8 cellular contexts compared by ENCODE assay signal in genomic region chr19:10419646-10420443, GRCh38. TPM values are rescaled to one million over a fixed set of nuclear protein-coding genes. Genes with fewer than 3 reads are reported as not detected.
DNase-seq lines count a peak whose midpoint lies in the region; ATAC-seq and TF ChIP-seq lines count a peak whose summit lies in the region.

No MANE protein-coding gene starts in this region.

- ATAC-seq in HG02642 (IDR thresholded peaks at IDR 0.05; ENCODE audit: poor library complexity, unreplicated experiment): no peak

- H3K4me3 Mint-ChIP-seq in activated naive CD4-positive, alpha-beta T cell treated with anti-CD3 and anti-CD28 coated beads for 36 hours: peak overlapping the region; percentile 71
- peak overlapping the region; percentile 91 for H3K4me3 Mint-ChIP-seq in stimulated activated naive CD8-positive, alpha-beta T cell treated with anti-CD3 and anti-CD28 coated beads, Interleukin-15, Interleukin-2, amounts not matched to agents 100 ng/mL and 50 ng/mL, for 24 hours

- peaks cover 61% of the 10 kb centered on the region for H3K27me3 Mint-ChIP-seq in activated naive CD4-positive, alpha-beta T cell treated with anti-CD3 and anti-CD28 coated beads for 36 hours (ENCODE audit: low read depth)
- peaks cover 44% of the 10 kb centered on the region for H3K27me3 Mint-ChIP-seq in stimulated activated naive CD8-positive, alpha-beta T cell treated with anti-CD3 and anti-CD28 coated beads, Interleukin-15, Interleukin-2, amounts not matched to agents 100 ng/mL and 50 ng/mL, for 24 hours

- H3K27ac ChIP-seq in iPS DF 6.9 (ENCODE audit: low read length) (no peak overlapping the region), RWPE1 (no peak overlapping the region)

- peaks cover 39% of the 10 kb centered on the region for H3K27me3 ChIP-seq in iPS DF 6.9 (ENCODE audit: control insufficient read depth, insufficient read depth, low read length)

- TF ChIP-seq CTCF in AG09309 (IDR thresholded peaks at IDR 0.05; ENCODE audit: control insufficient read depth, insufficient read depth, low read depth, low read length, missing control alignments): no peak
- TF ChIP-seq CTCF in GM12875 (IDR thresholded peaks at IDR 0.05; ENCODE audit: borderline replicate concordance, insufficient read depth, low read depth, low read length): no peak
- no peak for TF ChIP-seq CTCF in RWPE1 (conservative IDR thresholded peaks at IDR 0.05; ENCODE audit: low read depth)

- no peaks in the 10 kb centered on the region for H3K36me3 ChIP-seq in iPS DF 6.9 (ENCODE audit: control insufficient read depth, insufficient read depth, low read length)

- H3K4me3 ChIP-seq in AG09309 (ENCODE audit: control insufficient read depth, low read depth, low read length): peak overlapping the region; percentile 59
- H3K4me3 ChIP-seq in GM12875 (ENCODE audit: low read depth, low read length): peak overlapping the region; percentile 83
- peak overlapping the region; percentile 56; the same call in 1 of the 2 replicates for H3K4me3 ChIP-seq in iPS DF 6.9 (ENCODE audit: low read length)

- POLR2A ChIA-PET in RWPE1 (lab: Yijun Ruan, JAX; ENCODE audit: low non-redundant PET): no interaction called here

- no peaks in the 10 kb centered on the region for H3K9me3 Mint-ChIP-seq in activated naive CD4-positive, alpha-beta T cell treated with anti-CD3 and anti-CD28 coated beads for 36 hours
- no peaks in the 10 kb centered on the region for H3K9me3 Mint-ChIP-seq in stimulated activated naive CD8-positive, alpha-beta T cell treated with anti-CD3 and anti-CD28 coated beads, Interleukin-15, Interleukin-2, amounts not matched to agents 100 ng/mL and 50 ng/mL, for 24 hours

- H3K27ac Mint-ChIP-seq in activated naive CD4-positive, alpha-beta T cell treated with anti-CD3 and anti-CD28 coated beads for 36 hours: peak overlapping the region; percentile 2
- H3K27ac Mint-ChIP-seq in stimulated activated naive CD8-positive, alpha-beta T cell treated with anti-CD3 and anti-CD28 coated beads, Interleukin-15, Interleukin-2, amounts not matched to agents 100 ng/mL and 50 ng/mL, for 24 hours: peak overlapping the region; percentile 98

- WGBS in iPS DF 6.9 (ENCODE audit: insufficient coverage, insufficient read length): no CpG with 5 or more reads among the region's 61 CpGs

- DNase-seq in AG09309 (ENCODE audit: low read depth): no peak
- peak; percentile 30 for DNase-seq in NCI-H748 treated with DMSO at 0.1 percent for 48 hours (lab: John Stamatoyannopoulos, UW)
- peak; percentile 65 for DNase-seq in activated naive CD4-positive, alpha-beta T cell treated with anti-CD3 and anti-CD28 coated beads for 36 hours
- DNase-seq in iPS DF 6.9 (ENCODE audit: low read depth, low spot score): no peak
- DNase-seq in RWPE1 (ENCODE audit: low spot score): no peak

- peaks cover 11% of the 10 kb centered on the region for H3K4me1 ChIP-seq in iPS DF 6.9 (ENCODE audit: control insufficient read depth, insufficient read depth, low read length)

- H3K4me1 Mint-ChIP-seq in activated naive CD4-positive, alpha-beta T cell treated with anti-CD3 and anti-CD28 coated beads for 36 hours (ENCODE audit: low read depth): peaks cover 59% of the 10 kb centered on the region
- H3K4me1 Mint-ChIP-seq in stimulated activated naive CD8-positive, alpha-beta T cell treated with anti-CD3 and anti-CD28 coated beads, Interleukin-15, Interleukin-2, amounts not matched to agents 100 ng/mL and 50 ng/mL, for 24 hours (ENCODE audit: low read depth): peaks cover 72% of the 10 kb centered on the region

- CTCF ChIA-PET in activated naive CD4-positive, alpha-beta T cell treated with anti-CD3 and anti-CD28 coated beads for 36 hours (lab: Charles Lee): interaction anchor here (0.6 to 7.9 kb wide), 3 partner anchors 15 to 44 kb away, joined by 3 to 142 read pairs (median 22); partner anchors contain the start of gene CDC37
- CTCF ChIA-PET in RWPE1 (lab: Yijun Ruan, JAX): interaction anchor here (0.6 to 1.7 kb wide), 3 partner anchors 18 to 87 kb away, joined by 3 to 4 read pairs (median 4); no protein-coding TSS in a partner anchor

- no peaks in the 10 kb centered on the region for H3K9me3 ChIP-seq in iPS DF 6.9 (ENCODE audit: control insufficient read depth, insufficient read depth, low read length)

- no peaks in the 10 kb centered on the region for H3K36me3 Mint-ChIP-seq in activated naive CD4-positive, alpha-beta T cell treated with anti-CD3 and anti-CD28 coated beads for 36 hours (ENCODE audit: low read depth)
- no peaks in the 10 kb centered on the region for H3K36me3 Mint-ChIP-seq in stimulated activated naive CD8-positive, alpha-beta T cell treated with anti-CD3 and anti-CD28 coated beads, Interleukin-15, Interleukin-2, amounts not matched to agents 100 ng/mL and 50 ng/mL, for 24 hours (ENCODE audit: low read depth)

- intact Hi-C loops in activated naive CD4-positive, alpha-beta T cell treated with anti-CD3 and anti-CD28 coated beads for 36 hours (cut with micrococcal nuclease): loop anchor here (5.0 to 10.0 kb wide), 3 partner anchors 147 to 315 kb away; partner anchors contain the start of genes ANGPTL6, CDKN2D, ILF3 and KRI1

RNA-seq across cellular contexts. Expression of gene PDE4A, which starts 0.5 kb away (rescaled TPM):
- 1 to 10 TPM; 5.5 TPM for total RNA-seq in activated naive CD4-positive, alpha-beta T cell treated with anti-CD3 and anti-CD28 coated beads for 36 hours

RNA-seq across cellular contexts. Expression of gene CDC37, which starts 16.5 kb away (rescaled TPM):
- 100 to 1,000 TPM; 158 to 164 TPM for total RNA-seq in activated naive CD4-positive, alpha-beta T cell treated with anti-CD3 and anti-CD28 coated beads for 36 hours

RNA-seq across cellular contexts. Expression of gene TYK2, which starts 39.5 kb away (rescaled TPM):
- 100 to 1,000 TPM; 175 to 190 TPM for total RNA-seq in activated naive CD4-positive, alpha-beta T cell treated with anti-CD3 and anti-CD28 coated beads for 36 hours

Comparison
In these comparisons a context has a peak if more than half of its experiments do, and no peak if none do; other contexts are left out.
1. DNase-seq: peak in NCI-H748 treated with DMSO at 0.1 percent for 48 hours (single experiment) and activated naive CD4-positive, alpha-beta T cell treated with anti-CD3 and anti-CD28 coated beads for 36 hours (single experiment); none in AG09309 (single experiment), iPS DF 6.9 (single experiment) and RWPE1 (single experiment).
2. Peak in every context shown above with its lines, with median percentiles within 50 percentile points of each other: H3K4me3 ChIP-seq.